ENCODE assay signal across 8 cellular contexts in genomic region chr12:55926738-55927587, GRCh38. TPM values are rescaled to one million over a fixed set of nuclear protein-coding genes. Genes with fewer than 3 reads are reported as not detected.
A peak's percentile ranks its signal among the peaks of the same experiment; 100 is the strongest.
DNase-seq lines count a peak whose midpoint lies in the region; ATAC-seq lines count a peak whose summit lies in the region.

No MANE protein-coding gene starts in this region.

- H3K9me3 ChIP-seq in endocrine pancreas (ENCODE audit: control insufficient read depth, low read length), result no peaks in the 10 kb centered on the region
- H3K9me3 ChIP-seq in mesodermal cell (ENCODE audit: control insufficient read depth, low read length), result no peaks in the 10 kb centered on the region

- H3K27ac Mint-ChIP-seq in activated CD8-positive, alpha-beta memory T cell treated with anti-CD3 and anti-CD28 coated beads, Interleukin-2, amount 10 ng/mL, durations not matched to agents 7 days and 5 days, result peak overlapping the region; percentile 98

- peaks cover 36% of the 10 kb centered on the region for H3K36me3 Mint-ChIP-seq in activated CD8-positive, alpha-beta memory T cell treated with anti-CD3 and anti-CD28 coated beads, Interleukin-2, amount 10 ng/mL, durations not matched to agents 7 days and 5 days

- H3K27ac ChIP-seq in mesodermal cell (ENCODE audit: low read depth, low read length, severe bottlenecking), result peak overlapping the region; percentile 51

- H3K4me3 Mint-ChIP-seq in activated CD8-positive, alpha-beta memory T cell treated with anti-CD3 and anti-CD28 coated beads, Interleukin-2, amount 10 ng/mL, durations not matched to agents 7 days and 5 days, result peak overlapping the region; percentile 96

- H3K4me1 ChIP-seq in endocrine pancreas (ENCODE audit: control insufficient read depth, insufficient read depth, low read length) (peaks cover 10% of the 10 kb centered on the region), mesodermal cell (ENCODE audit: control insufficient read depth, insufficient read depth, low read length, poor library complexity, severe bottlenecking) (peaks cover 20% of the 10 kb centered on the region)

- 0 to 1% methylated on average over 24 to 27 of the region's 42 CpGs for WGBS in mesodermal cell (ENCODE audit: insufficient coverage in 2 of 2), 2 experiments

- peak overlapping the region; percentile 97 for H3K9ac ChIP-seq in endocrine pancreas (ENCODE audit: control insufficient read depth, insufficient read depth, low read length)

- DNase-seq in COR-L47 (lab: John Stamatoyannopoulos, UW), result peak; percentile 83
- DNase-seq in HUDEP-2 (lab: John Stamatoyannopoulos, UW; ENCODE audit: unreplicated experiment in 76 of 76), result peak in 73 of 76 experiments; percentile 44 to 90 (median 81)
- peak; percentile 88 for DNase-seq in NOMO-1 treated with DMSO at 0.1 percent for 48 hours (lab: John Stamatoyannopoulos, UW; ENCODE audit: unreplicated experiment)
- peak; percentile 97 for DNase-seq in activated CD8-positive, alpha-beta memory T cell treated with anti-CD3 and anti-CD28 coated beads, Interleukin-2, amount 10 ng/mL, durations not matched to agents 7 days and 5 days
- peak; percentile 79 for DNase-seq in stimulated activated CD8-positive, alpha-beta memory T cell treated with anti-CD3 and anti-CD28 coated beads, Interleukin-15, amount 100 ng/mL, for 24 hours (ENCODE audit: low read depth)

- H3K27me3 ChIP-seq in endocrine pancreas (ENCODE audit: control insufficient read depth, insufficient read depth, low read length), result no peaks in the 10 kb centered on the region

- H3K4me1 Mint-ChIP-seq in activated CD8-positive, alpha-beta memory T cell treated with anti-CD3 and anti-CD28 coated beads, Interleukin-2, amount 10 ng/mL, durations not matched to agents 7 days and 5 days, result peaks cover 44% of the 10 kb centered on the region

- peak; percentile 43 for ATAC-seq in GM21360 (IDR thresholded peaks at IDR 0.05; ENCODE audit: unreplicated experiment)
- peak; percentile 48 for ATAC-seq in activated CD8-positive, alpha-beta memory T cell treated with anti-CD3 and anti-CD28 coated beads, Interleukin-2, amount 10 ng/mL, durations not matched to agents 7 days and 5 days

- H3K4me3 ChIP-seq in endocrine pancreas (ENCODE audit: control insufficient read depth, insufficient read depth, low read length), result peak overlapping the region; percentile 87
- H3K4me3 ChIP-seq in mesodermal cell (ENCODE audit: extremely low read depth, insufficient read depth, low read length, poor library complexity, severe bottlenecking), result peak overlapping the region; percentile 93

- H3K36me3 ChIP-seq in endocrine pancreas (ENCODE audit: control insufficient read depth, insufficient read depth, low read length) (no peaks in the 10 kb centered on the region), mesodermal cell (ENCODE audit: control insufficient read depth, insufficient read depth, low read length) (peaks cover 41% of the 10 kb centered on the region)

- H3K27me3 Mint-ChIP-seq in activated CD8-positive, alpha-beta memory T cell treated with anti-CD3 and anti-CD28 coated beads, Interleukin-2, amount 10 ng/mL, durations not matched to agents 7 days and 5 days, result no peaks in the 10 kb centered on the region

- H3K9me3 Mint-ChIP-seq in activated CD8-positive, alpha-beta memory T cell treated with anti-CD3 and anti-CD28 coated beads, Interleukin-2, amount 10 ng/mL, durations not matched to agents 7 days and 5 days (ENCODE audit: low read depth), result no peaks in the 10 kb centered on the region

- CTCF ChIA-PET in activated CD8-positive, alpha-beta memory T cell treated with anti-CD3 and anti-CD28 coated beads, Interleukin-2, amount 10 ng/mL, durations not matched to agents 7 days and 5 days (lab: Charles Lee), result interaction anchor here (0.6 to 8.0 kb wide), 20 partner anchors 10 to 207 kb away, joined by 3 to 121 read pairs (median 4); partner anchors contain the start of genes CD63, DNAJC14, ERBB3 and ORMDL2

RNA-seq across cellular contexts. Expression of gene PYM1, which starts 0.7 kb away (rescaled TPM):
- 10 to 100 TPM; 46.7 to 56.4 TPM for total RNA-seq in activated CD8-positive, alpha-beta memory T cell treated with anti-CD3 and anti-CD28 coated beads, Interleukin-2, amount 10 ng/mL, durations not matched to agents 7 days and 5 days
- 63.4 TPM for polyA plus RNA-seq in mesodermal cell (2013, experiment 1 of 2)
- 59.8 TPM for polyA plus RNA-seq in mesodermal cell (2013, experiment 2 of 2)

RNA-seq across cellular contexts. Expression of gene DGKA, which starts 4.0 kb away (rescaled TPM):
- total RNA-seq in activated CD8-positive, alpha-beta memory T cell treated with anti-CD3 and anti-CD28 coated beads, Interleukin-2, amount 10 ng/mL, durations not matched to agents 7 days and 5 days, result 100 to 1,000 TPM; 301 to 312 TPM
- polyA plus RNA-seq in mesodermal cell (2013, experiment 1 of 2), result 69.6 TPM
- polyA plus RNA-seq in mesodermal cell (2013, experiment 2 of 2), result 61.0 TPM

RNA-seq across cellular contexts. Expression of gene PMEL, which starts 38.9 kb away (rescaled TPM):
- total RNA-seq in activated CD8-positive, alpha-beta memory T cell treated with anti-CD3 and anti-CD28 coated beads, Interleukin-2, amount 10 ng/mL, durations not matched to agents 7 days and 5 days, result under 1 TPM; 0.23 to 0.37 TPM
- 48.8 TPM for polyA plus RNA-seq in mesodermal cell (2013, experiment 1 of 2)
- 27.0 TPM for polyA plus RNA-seq in mesodermal cell (2013, experiment 2 of 2)

RNA-seq across cellular contexts. Expression of gene CDK2, which starts 39.7 kb away (rescaled TPM):
- total RNA-seq in activated CD8-positive, alpha-beta memory T cell treated with anti-CD3 and anti-CD28 coated beads, Interleukin-2, amount 10 ng/mL, durations not matched to agents 7 days and 5 days, result 100 to 1,000 TPM; 146 to 158 TPM
- polyA plus RNA-seq in mesodermal cell (2013, experiment 1 of 2), result 51.1 TPM
- polyA plus RNA-seq in mesodermal cell (2013, experiment 2 of 2), result 49.6 TPM

RNA-seq across cellular contexts. Expression of gene RAB5B, which starts 46.9 kb away (rescaled TPM):
- 10 to 100 TPM; 46.4 to 55.6 TPM for total RNA-seq in activated CD8-positive, alpha-beta memory T cell treated with anti-CD3 and anti-CD28 coated beads, Interleukin-2, amount 10 ng/mL, durations not matched to agents 7 days and 5 days
- 108 TPM for polyA plus RNA-seq in mesodermal cell (2013, experiment 1 of 2)
- 91.2 TPM for polyA plus RNA-seq in mesodermal cell (2013, experiment 2 of 2)

Comparison
In these comparisons a context has a peak if more than half of its experiments do, and no peak if none do; other contexts are left out.
1. Peak in every context shown above with its lines: DNase-seq, ATAC-seq, H3K4me3 ChIP-seq and H3K27ac ChIP-seq.